Comparison of ENCODE assay signal across 24 cellular contexts in the genomic region with DNA sequence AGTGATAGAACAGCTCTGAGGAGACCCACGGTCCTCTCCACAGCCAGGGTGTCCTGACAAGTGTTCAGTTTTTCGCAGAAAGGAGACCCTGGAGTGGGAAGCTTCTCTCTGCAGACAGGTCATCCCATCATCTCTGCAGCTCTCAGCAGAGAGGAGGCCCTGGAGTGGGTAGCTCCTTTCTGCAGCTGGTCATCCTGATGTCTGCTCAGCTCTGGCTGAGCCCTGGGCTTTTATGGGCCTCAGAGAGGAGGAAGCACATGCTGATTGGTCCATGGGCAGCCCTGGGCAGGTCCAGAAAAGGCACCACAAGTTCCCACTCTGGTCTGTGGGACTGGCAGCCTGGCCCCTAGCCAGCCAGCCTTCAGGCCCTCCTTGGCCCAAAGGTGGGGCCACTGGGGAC.
"Had no signal": no experiment of that assay in that cellular context is flagged by ENCODE, and none has a peak within 500 bp of the region (broad histone marks: within the 10 kb centered on the region; RNA-seq: fewer than 3 reads in every experiment).

No MANE protein-coding gene starts in this region.

- H3K4me3 ChIP-seq: colonic mucosa, heart right ventricle, lung, mucosa of descending colon, pancreas, right lobe of liver, suprapubic skin, transverse colon had no signal

- H3K27me3 ChIP-seq: colonic mucosa, foreskin keratinocyte, neutrophil, pancreas, right lobe of liver, suprapubic skin, transverse colon had no signal

- H3K4me1 ChIP-seq: colonic mucosa, right lobe of liver, suprapubic skin, transverse colon had no signal

- DNase-seq: colonic mucosa; effector CD8-positive, alpha-beta T cell; endodermal cell; foreskin keratinocyte; glutamatergic neuron; heart right ventricle; hippocampal formation; mucosa of descending colon; naive B cell; pancreas; retina; right lobe of liver; small intestine; stimulated activated CD4-positive, alpha-beta T cell treated with anti-CD3 and anti-CD28 coated beads, Interleukin-15, amount 100 ng/mL, for 24 hours; stimulated activated CD4-positive, alpha-beta T cell treated with anti-CD3 and anti-CD28 coated beads, Interleukin-2, amount 100 ng/mL, for 48 hours; stimulated activated naive B cell treated with anti-CD40 and anti-IgM and Interleukin-4, amounts not matched to agents 10 μg/mL and 1 μg/mL and 100 μg/mL, for 72 hours; transverse colon had no signal

- ATAC-seq: esophagus mucosa; foreskin keratinocyte; left lobe of liver; mucosa of descending colon; natural killer cell treated with Interleukin-12 subunit alpha and Interleukin-12 subunit beta and Interleukin-15 and Interleukin-18, amount 100 ng/mL, for 72 hours; pancreas; right lobe of liver; stimulated activated naive B cell treated with anti-CD40 and anti-IgM and Interleukin-4, amounts not matched to agents 10 μg/mL and 1 μg/mL and 100 μg/mL, for 72 hours had no signal

- H3K9me3 ChIP-seq: colonic mucosa, pancreas, right lobe of liver, suprapubic skin, transverse colon had no signal

- H3K27ac ChIP-seq: colonic mucosa, epithelial cell of prostate, foreskin keratinocyte, heart right ventricle, neutrophil, pancreas, right lobe of liver, suprapubic skin, transverse colon had no signal

- H3K36me3 ChIP-seq: colonic mucosa, heart right ventricle, neutrophil, pancreas, right lobe of liver, suprapubic skin, transverse colon had no signal
